ENCODE assay signal across 15 cellular contexts in the genomic region with DNA sequence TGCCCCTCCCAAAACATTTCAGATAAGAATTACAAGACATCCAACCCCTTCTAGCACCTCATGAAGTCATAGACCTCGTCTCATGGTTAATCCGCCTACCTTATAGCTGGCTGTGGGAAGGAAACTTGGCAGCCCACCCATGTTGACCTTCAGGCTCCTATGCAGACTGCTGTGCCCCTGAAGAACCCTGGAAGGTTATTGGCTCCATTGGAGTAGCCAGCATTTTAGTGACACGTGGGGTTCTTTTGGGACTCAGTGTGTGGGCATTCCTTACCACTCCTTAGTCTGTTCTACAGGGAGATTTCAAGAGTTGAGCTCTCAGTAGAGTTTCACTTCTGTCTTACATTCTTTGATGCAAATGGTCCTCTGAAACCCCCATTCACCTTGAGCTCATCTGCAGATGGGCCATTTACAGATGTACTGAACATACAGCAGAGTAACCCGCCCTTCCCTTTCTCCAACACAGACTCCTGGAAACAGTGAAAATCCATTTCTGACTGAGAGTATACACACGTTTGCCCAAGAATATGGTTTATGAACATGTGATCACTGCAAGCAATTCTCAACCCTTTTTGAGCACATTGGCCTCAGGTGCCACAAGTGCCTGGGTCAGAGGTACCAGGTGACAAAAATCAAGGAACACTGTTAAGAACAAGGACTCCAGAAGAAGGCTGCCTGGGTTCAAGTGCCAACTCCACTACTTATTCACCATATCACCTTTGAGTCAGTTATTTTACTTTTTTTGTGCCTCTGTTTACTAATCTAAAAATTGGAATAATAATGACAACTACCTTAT. TPM values are rescaled to one million over a fixed set of nuclear protein-coding genes. Genes with fewer than 3 reads are reported as not detected.
DNase-seq lines count a peak whose midpoint lies in the region; ATAC-seq, FAIRE-seq and TF ChIP-seq lines count a peak whose summit lies in the region.
"Had no signal": no experiment of that assay in that cellular context is flagged by ENCODE, and none has a peak within 500 bp of the region (broad histone marks: within the 10 kb centered on the region; RNA-seq: fewer than 3 reads in every experiment).

No MANE protein-coding gene starts in this region.

- H3K27ac Mint-ChIP-seq in activated T-helper 17 cell treated with anti-CD3 and anti-CD28 coated beads, Interleukin-2, amount 50 U/mL, for 72 hours, result no peak overlapping the region
- H3K27ac Mint-ChIP-seq in T-helper 17 cell, result no peak overlapping the region
- H3K27ac Mint-ChIP-seq: T-helper 1 cell treated with Interleukin-12 subunit alpha and Interleukin-12 subunit beta and Interleukin-4 antibody, amounts not matched to agents 30 μg/mL and 1 μg/mL, for 36 hours had no signal

- no peak overlapping the region for H3K4me3 ChIP-seq in right cardiac atrium (ENCODE audit: low read length)
- H3K4me3 ChIP-seq: cardiac muscle cell had no signal

- ATAC-seq in GM19397 (IDR thresholded peaks at IDR 0.05; ENCODE audit: unreplicated experiment) (peak; percentile 49), HG02973 (IDR thresholded peaks at IDR 0.05; ENCODE audit: unreplicated experiment) (peak; percentile 40), T-helper 17 cell (no peak), right cardiac atrium (no peak)
- ATAC-seq in activated T-helper 17 cell treated with anti-CD3 and anti-CD28 coated beads, Interleukin-2, amount 50 U/mL, for 72 hours (replicated peaks), result no peak
- ATAC-seq: HepG2, left lobe of liver had no signal

- TF ChIP-seq POLR2A in GM12892 (IDR thresholded peaks at IDR 0.05; ENCODE audit: low read depth, low read length), result no peak

- H3K9me3 ChIP-seq in T-helper 17 cell (ENCODE audit: control insufficient read depth, low read length, poor library complexity, severe bottlenecking), result no peaks in the 10 kb centered on the region
- H3K9me3 ChIP-seq in right cardiac atrium (ENCODE audit: control insufficient read depth, low read length), result no peaks in the 10 kb centered on the region
- H3K9me3 ChIP-seq: prostate gland had no signal

- H3K9me3 Mint-ChIP-seq in activated T-helper 17 cell treated with anti-CD3 and anti-CD28 coated beads, Interleukin-2, amount 50 U/mL, for 72 hours, result no peaks in the 10 kb centered on the region
- H3K9me3 Mint-ChIP-seq: CD4-positive, CD25-positive, alpha-beta regulatory T cell; T-helper 1 cell treated with Interleukin-12 subunit alpha and Interleukin-12 subunit beta and Interleukin-4 antibody, amounts not matched to agents 30 μg/mL and 1 μg/mL, for 36 hours had no signal

- no peak overlapping the region for H3K4me3 Mint-ChIP-seq in activated T-helper 17 cell treated with anti-CD3 and anti-CD28 coated beads, Interleukin-2, amount 50 U/mL, for 72 hours
- H3K4me3 Mint-ChIP-seq in T-helper 17 cell, result no peak overlapping the region
- H3K4me3 Mint-ChIP-seq: CD4-positive, CD25-positive, alpha-beta regulatory T cell; T-helper 1 cell treated with Interleukin-12 subunit alpha and Interleukin-12 subunit beta and Interleukin-4 antibody, amounts not matched to agents 30 μg/mL and 1 μg/mL, for 36 hours had no signal

- H3K27me3 ChIP-seq in right cardiac atrium (ENCODE audit: control insufficient read depth, insufficient read depth), result no peaks in the 10 kb centered on the region
- H3K27me3 ChIP-seq: cardiac muscle cell had no signal

- H3K4me1 ChIP-seq in right cardiac atrium (ENCODE audit: control insufficient read depth, insufficient read depth, low read length), result no peaks in the 10 kb centered on the region
- H3K4me1 ChIP-seq: prostate gland had no signal

- no peak overlapping the region for H3K27ac ChIP-seq in right cardiac atrium (ENCODE audit: low read length)
- H3K27ac ChIP-seq: cardiac muscle cell, prostate gland had no signal

- peak; percentile 90 for FAIRE-seq in GM12892 (lab: Jason Lieb, UNC)
- FAIRE-seq: HepG2 had no signal

- DNase-seq in GM12892 (ENCODE audit: insufficient read length) (peak; percentile 25), SHP77 treated with DMSO at 0.1 percent for 48 hours (lab: John Stamatoyannopoulos, UW) (peak; percentile 23), T1000 (lab: John Stamatoyannopoulos, UW) (no peak), T-helper 17 cell (no peak), right cardiac atrium (no peak)
- DNase-seq: activated T-cell treated with anti-CD3 and anti-CD28 coated beads, Interleukin-2, amount 50 U/mL, for 1 hour; CD4-positive, CD25-positive, alpha-beta regulatory T cell had no signal

- intact Hi-C loops in right cardiac atrium (cut with DNase I), result no loop called here

- H3K27me3 Mint-ChIP-seq in activated T-helper 17 cell treated with anti-CD3 and anti-CD28 coated beads, Interleukin-2, amount 50 U/mL, for 72 hours, result peaks cover 8% of the 10 kb centered on the region
- peaks cover 26% of the 10 kb centered on the region for H3K27me3 Mint-ChIP-seq in T-helper 17 cell
- H3K27me3 Mint-ChIP-seq: CD4-positive, CD25-positive, alpha-beta regulatory T cell had no signal

- H3K4me1 Mint-ChIP-seq in activated T-helper 17 cell treated with anti-CD3 and anti-CD28 coated beads, Interleukin-2, amount 50 U/mL, for 72 hours, result no peaks in the 10 kb centered on the region
- H3K4me1 Mint-ChIP-seq in T-helper 17 cell, result no peaks in the 10 kb centered on the region
- H3K4me1 Mint-ChIP-seq: CD4-positive, CD25-positive, alpha-beta regulatory T cell had no signal

- 78% methylated on average over 5 of the region's 5 CpGs for WGBS in right cardiac atrium

- no peaks in the 10 kb centered on the region for H3K36me3 Mint-ChIP-seq in activated T-helper 17 cell treated with anti-CD3 and anti-CD28 coated beads, Interleukin-2, amount 50 U/mL, for 72 hours (ENCODE audit: low read depth)
- H3K36me3 Mint-ChIP-seq in T-helper 17 cell (ENCODE audit: low read depth), result peaks cover 3% of the 10 kb centered on the region
- H3K36me3 Mint-ChIP-seq: CD4-positive, CD25-positive, alpha-beta regulatory T cell had no signal

RNA-seq across cellular contexts. Expression of a gene that starts 54.0 kb away (rescaled TPM):
- 0.08 TPM for polyA plus RNA-seq in GM12892 (2012; ENCODE audit: missing spikeins)
- total RNA-seq in activated T-helper 17 cell treated with anti-CD3 and anti-CD28 coated beads, Interleukin-2, amount 50 U/mL, for 72 hours, result not detected
- total RNA-seq in T-helper 17 cell, result not detected
- not detected for total RNA-seq in right cardiac atrium
- polyA plus RNA-seq in right cardiac atrium, result 0.16 TPM
- total RNA-seq: HepG2, left lobe of liver had no signal
- polyA plus RNA-seq: HepG2 had no signal

Comparison
In these comparisons a context has a peak if more than half of its experiments do, and no peak if none do; other contexts are left out.
1. DNase-seq: peak in GM12892 (single experiment) and SHP77 treated with DMSO at 0.1 percent for 48 hours (single experiment); none in T1000 (single experiment), T-helper 17 cell (0 of 3) and right cardiac atrium (0 of 3).
2. ATAC-seq: peak in GM19397 (single experiment) and HG02973 (single experiment); none in activated T-helper 17 cell treated with anti-CD3 and anti-CD28 coated beads, Interleukin-2, amount 50 U/mL, for 72 hours (single experiment), T-helper 17 cell (single experiment) and right cardiac atrium (0 of 2).